ENCODE assay signal across 12 cellular contexts in genomic region chr5:141510850-141511718, GRCh38. TPM values are rescaled to one million over a fixed set of nuclear protein-coding genes. Genes with fewer than 3 reads are reported as not detected.
DNase-seq lines count a peak whose midpoint lies in the region; ATAC-seq, FAIRE-seq and TF ChIP-seq lines count a peak whose summit lies in the region.
"Had no signal": no experiment of that assay in that cellular context is flagged by ENCODE, and none has a peak within 500 bp of the region (broad histone marks: within the 10 kb centered on the region; RNA-seq: fewer than 3 reads in every experiment).

No MANE protein-coding gene starts in this region.

- H3K9me3 ChIP-seq in SK-N-MC (ENCODE audit: low read depth, low read length) (no peaks in the 10 kb centered on the region), kidney (ENCODE audit: control insufficient read depth in 1 of 2, low read length in 2 of 2) (no peaks in the 10 kb centered on the region)
- H3K9me3 ChIP-seq: prostate gland had no signal

- H3K4me3 Mint-ChIP-seq in HFFc6 (no peak overlapping the region), osteocyte (ENCODE audit: unreplicated experiment) (no peak overlapping the region)

- H3K36me3 ChIP-seq in SK-N-MC (ENCODE audit: insufficient read depth, low read length), result peaks cover 21% of the 10 kb centered on the region
- H3K36me3 ChIP-seq in kidney (ENCODE audit: control insufficient read depth in 1 of 2, insufficient read depth in 2 of 2, low read length in 2 of 2), result peaks cover 2 to 3% of the 10 kb centered on the region in 2 donors
- H3K36me3 ChIP-seq: prostate gland had no signal

- no peaks in the 10 kb centered on the region for H3K9me3 Mint-ChIP-seq in HFFc6
- H3K9me3 Mint-ChIP-seq in osteocyte (ENCODE audit: unreplicated experiment), result no peaks in the 10 kb centered on the region

- H3K4me3 ChIP-seq in SK-N-MC, result no peak overlapping the region
- no peak overlapping the region for H3K4me3 ChIP-seq in kidney (ENCODE audit: low read length in 2 of 2)
- H3K4me3 ChIP-seq: prostate gland had no signal

- H3K27ac ChIP-seq in SK-N-MC (0 out of 2 replicates have a peak overlapping the region, but pooled peaks have one; percentile 58), kidney (ENCODE audit: low read depth in 2 of 2, low read length in 2 of 2) (no peak overlapping the region)

- TF ChIP-seq CTCF in HFFc6 (IDR thresholded peaks at IDR 0.05) (no peak), osteocyte (IDR thresholded peaks at IDR 0.05) (no peak), kidney (IDR thresholded peaks at IDR 0.05; ENCODE audit: borderline replicate concordance, extremely low read depth, insufficient read depth) (no peak)

- peaks cover 24% of the 10 kb centered on the region for H3K36me3 Mint-ChIP-seq in HFFc6 (ENCODE audit: low read depth)
- H3K36me3 Mint-ChIP-seq in osteocyte (ENCODE audit: unreplicated experiment), result peaks cover 6% of the 10 kb centered on the region

- H3K9ac ChIP-seq in SK-N-MC (ENCODE audit: insufficient read length), result no peak overlapping the region
- no peak overlapping the region for H3K9ac ChIP-seq in kidney (ENCODE audit: low read length in 2 of 2)

- H3K4me1 ChIP-seq in kidney (ENCODE audit: control insufficient read depth in 1 of 2, insufficient read depth in 1 of 2, low read depth in 1 of 2, low read length in 2 of 2), result peaks cover 14 to 16% of the 10 kb centered on the region in 2 donors

- DNase-seq in HFFc6 (no peak), SK-N-MC (ENCODE audit: low read depth, low spot score) (no peak), osteocyte (ENCODE audit: extremely low spot score, unreplicated experiment) (no peak), Ammon's horn (ENCODE audit: low spot score) (no peak), SKM-1 (lab: John Stamatoyannopoulos, UW; ENCODE audit: unreplicated experiment) (no peak), Right ventricle myocardium inferior (ENCODE audit: missing footprints) (no peak), kidney (no peak)
- DNase-seq: caudate nucleus, NCI-H526 had no signal

- H3K27ac Mint-ChIP-seq in HFFc6 (peak overlapping the region; percentile 98), osteocyte (ENCODE audit: unreplicated experiment) (peak overlapping the region; percentile 99)

- H3K27me3 Mint-ChIP-seq in HFFc6 (ENCODE audit: insufficient read depth) (peaks cover 22% of the 10 kb centered on the region), osteocyte (ENCODE audit: unreplicated experiment) (no peaks in the 10 kb centered on the region)

- FAIRE-seq in kidney (lab: Jason Lieb, UNC), result no peak

- peak; percentile 24 for ATAC-seq in GM18517 (IDR thresholded peaks at IDR 0.05; ENCODE audit: unreplicated experiment)
- no peak for ATAC-seq in Right ventricle myocardium inferior
- ATAC-seq: activated CD4-positive, CD25-positive, alpha-beta regulatory T cell treated with anti-CD3 and anti-CD28 coated beads, Interleukin-2, amount 50 U/mL, for 24 hours had no signal

- intact Hi-C loops in Right ventricle myocardium inferior (cut with DNase I), result no loop called here
- intact Hi-C loops in kidney (cut with DNase I), result no loop called here

- peaks cover 86% of the 10 kb centered on the region for H3K4me1 Mint-ChIP-seq in HFFc6 (ENCODE audit: low read depth)
- peaks cover 86% of the 10 kb centered on the region for H3K4me1 Mint-ChIP-seq in osteocyte (ENCODE audit: unreplicated experiment)

RNA-seq across cellular contexts. Expression of gene PCDHGC5, which starts 22.2 kb away (rescaled TPM):
- total RNA-seq in HFFc6 (2021; fragmentation: NEBNext Ultra II Directional; extraction: Animal tissue kit (Norgen Biotek cat#: 25700)), result 1 to 10 TPM; 2.3 to 5.7 (median 2.7) TPM
- total RNA-seq in osteocyte (1.4 and 1.9 TPM in 2 replicates), Right ventricle myocardium inferior (2.4 TPM), kidney (1.4 TPM)
- not detected for polyA plus RNA-seq in kidney (ENCODE audit: insufficient read depth, low read depth, low replicate concordance)

RNA-seq across cellular contexts. Expression of gene PCDHGC4, which starts 26.3 kb away (rescaled TPM):
- 1 to 10 TPM in 1 of 6 experiments, under 1 TPM in 5; 0.34 to 1.4 (median 0.62) TPM for total RNA-seq in HFFc6 (2021; fragmentation: NEBNext Ultra II Directional; extraction: Animal tissue kit (Norgen Biotek cat#: 25700))
- total RNA-seq in osteocyte, result 2.8 and 3.7 TPM in 2 replicates
- total RNA-seq in Right ventricle myocardium inferior, result 2.4 TPM
- 1.5 TPM for total RNA-seq in kidney
- polyA plus RNA-seq in kidney (ENCODE audit: insufficient read depth, low read depth, low replicate concordance), result not detected

RNA-seq across cellular contexts. Expression of gene PCDHGC3, which starts 35.3 kb away (rescaled TPM):
- 100 to 1,000 TPM; 126 to 150 (median 132) TPM for total RNA-seq in HFFc6 (2021; fragmentation: NEBNext Ultra II Directional; extraction: Animal tissue kit (Norgen Biotek cat#: 25700))
- total RNA-seq in osteocyte (92.4 and 99.9 TPM in 2 replicates), Right ventricle myocardium inferior (22.5 TPM), kidney (51.5 TPM)
- polyA plus RNA-seq in kidney (ENCODE audit: insufficient read depth, low read depth, low replicate concordance), result 41.0 TPM
